25 cellular contexts compared by ENCODE assay signal in genomic region chr13:72514141-72514540, GRCh38.
A peak's percentile ranks its signal among the peaks of the same experiment; 100 is the strongest.
DNase-seq lines count a peak whose midpoint lies in the region; ATAC-seq and TF ChIP-seq lines count a peak whose summit lies in the region.
"Had no signal": no experiment of that assay in that cellular context is flagged by ENCODE, and none has a peak within 500 bp of the region (broad histone marks: within the 10 kb centered on the region; RNA-seq: fewer than 3 reads in every experiment).

No MANE protein-coding gene starts in this region.

- H3K4me1 Mint-ChIP-seq in mesothelial cell of epicardium = peaks cover 58% of the 10 kb centered on the region
- H3K4me1 Mint-ChIP-seq: activated B cell treated with CpG ODN at 0.5 μM for 24 hours; naive thymus-derived CD4-positive, alpha-beta T cell had no signal

- no peaks in the 10 kb centered on the region for H3K9me3 Mint-ChIP-seq in mesothelial cell of epicardium
- H3K9me3 Mint-ChIP-seq: activated B cell treated with CpG ODN at 0.5 μM for 24 hours; activated T-cell treated with anti-CD3 and anti-CD28 coated beads, Interleukin-2, amount 50 U/mL, for 4 hours; naive thymus-derived CD4-positive, alpha-beta T cell had no signal

- no peak overlapping the region for H3K4me3 Mint-ChIP-seq in mesothelial cell of epicardium
- H3K4me3 Mint-ChIP-seq: activated B cell treated with CpG ODN at 0.5 μM for 24 hours; activated T-cell treated with anti-CD3 and anti-CD28 coated beads, Interleukin-2, amount 50 U/mL, for 4 hours; naive thymus-derived CD4-positive, alpha-beta T cell had no signal

- TF ChIP-seq CTCF in choroid plexus epithelial cell (conservative IDR thresholded peaks at IDR 0.05; ENCODE audit: low read depth, low read length) (no peak), mesothelial cell of epicardium (IDR thresholded peaks at IDR 0.05; ENCODE audit: unreplicated experiment) (no peak)

- H3K27ac Mint-ChIP-seq in mesothelial cell of epicardium = peak overlapping the region; percentile 50
- H3K27ac Mint-ChIP-seq: activated B cell treated with CpG ODN at 0.5 μM for 24 hours; naive thymus-derived CD4-positive, alpha-beta T cell had no signal

- no peak for ATAC-seq in HG02981 (IDR thresholded peaks at IDR 0.05; ENCODE audit: unreplicated experiment)
- ATAC-seq: activated T-cell treated with anti-CD3 and anti-CD28 coated beads, Interleukin-2, amount 50 U/mL, for 4 hours; naive thymus-derived CD4-positive, alpha-beta T cell; upper lobe of right lung had no signal

- no peak overlapping the region for H3K4me3 ChIP-seq in choroid plexus epithelial cell (ENCODE audit: low read depth, low read length)
- H3K4me3 ChIP-seq: breast epithelium, upper lobe of right lung had no signal

- DNase-seq in DMS 273 (lab: John Stamatoyannopoulos, UW; ENCODE audit: unreplicated experiment) (peak; percentile 6), DMS 273 treated with DMSO at 0.1 percent for 48 hours (lab: John Stamatoyannopoulos, UW) (no peak), choroid plexus epithelial cell (ENCODE audit: low read depth) (peak; percentile 69), mesothelial cell of epicardium (ENCODE audit: low spot score in 2 of 2, unreplicated experiment in 2 of 2) (no peak), NCI-H774 (lab: John Stamatoyannopoulos, UW) (no peak), NCI-H1417 (lab: John Stamatoyannopoulos, UW) (no peak), NOMO-1 (lab: John Stamatoyannopoulos, UW; ENCODE audit: unreplicated experiment in 2 of 2) (no peak)
- DNase-seq: activated B cell treated with CpG ODN at 0.5 μM for 24 hours; activated CD4-positive, alpha-beta T cell treated with anti-CD3 and anti-CD28 coated beads, Interleukin-2, amount 50 U/mL, for 1 hour; activated T-cell treated with anti-CD3 and anti-CD28 coated beads, Interleukin-2, amount 50 U/mL, for 4 hours; C1 segment of cervical spinal cord; DMS79 treated with DMSO at 0.1 percent for 48 hours; Karpas-422; midbrain; naive thymus-derived CD4-positive, alpha-beta T cell; NCI-H1436; NCI-H446; nucleus accumbens; small intestine; stimulated activated CD4-positive, alpha-beta T cell treated with anti-CD3 and anti-CD28 coated beads, Interleukin-1b, Interleukin-23, amount 100 ng/mL, for 48 hours; stimulated activated naive CD4-positive, alpha-beta T cell treated with Interleukin-2 at 50 U/mL for 16 hours; T-helper 1 cell; upper lobe of right lung had no signal

- H3K36me3 Mint-ChIP-seq in mesothelial cell of epicardium = no peaks in the 10 kb centered on the region
- H3K36me3 Mint-ChIP-seq: naive thymus-derived CD4-positive, alpha-beta T cell had no signal

- H3K27me3 Mint-ChIP-seq in mesothelial cell of epicardium (ENCODE audit: low read depth) = no peaks in the 10 kb centered on the region
- H3K27me3 Mint-ChIP-seq: activated B cell treated with CpG ODN at 0.5 μM for 24 hours had no signal

Comparison
In these comparisons a context has a peak if more than half of its experiments do, and no peak if none do; other contexts are left out.
1. DNase-seq: peak in DMS 273 (single experiment) and choroid plexus epithelial cell (single experiment); none in DMS 273 treated with DMSO at 0.1 percent for 48 hours (single experiment), mesothelial cell of epicardium (0 of 2), NCI-H774 (single experiment), NCI-H1417 (0 of 3) and NOMO-1 (0 of 2).